ENCODE assay signal across 9 cellular contexts in the genomic region with DNA sequence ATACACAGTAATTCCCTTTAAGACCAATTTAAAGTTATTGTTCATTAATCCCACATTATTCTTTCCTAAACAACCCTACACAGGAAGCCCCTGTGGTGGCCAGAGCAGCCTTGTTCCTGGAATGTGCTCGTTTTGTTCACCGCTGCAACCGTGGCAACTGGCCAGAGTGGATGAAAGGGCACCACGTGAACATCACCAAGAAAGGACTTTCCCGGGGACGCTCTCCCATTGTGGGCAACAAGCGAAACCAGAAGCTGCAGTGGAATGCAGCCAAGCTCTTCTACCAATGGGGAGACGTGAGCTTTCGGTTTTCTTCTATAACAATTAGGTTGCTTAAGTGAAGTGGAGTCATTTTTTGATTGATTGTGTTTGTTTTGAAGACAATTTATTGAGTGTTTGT.
DNase-seq lines count a peak whose midpoint lies in the region; ATAC-seq and TF ChIP-seq lines count a peak whose summit lies in the region.
"Had no signal": no experiment of that assay in that cellular context is flagged by ENCODE, and none has a peak within 500 bp of the region (broad histone marks: within the 10 kb centered on the region; RNA-seq: fewer than 3 reads in every experiment).

No MANE protein-coding gene starts in this region.

- intact Hi-C loops in esophagus muscularis mucosa (cut with DNase I): no loop called here

- peak overlapping the region; percentile 16 for H3K4me2 ChIP-seq in neural progenitor cell

- peak overlapping the region; percentile 99 for H3K27ac Mint-ChIP-seq in neural progenitor cell

- WGBS in esophagus muscularis mucosa: 70% methylated on average over 9 of the region's 9 CpGs

- H3F3A ChIP-seq in neural progenitor cell (ENCODE audit: low read depth): peaks cover 16% of the 10 kb centered on the region

- H3K4me3 Mint-ChIP-seq in neural progenitor cell: peak overlapping the region; percentile 57

- TF ChIP-seq CTCF in epithelial cell of esophagus (IDR thresholded peaks at IDR 0.05; ENCODE audit: insufficient read depth, low read depth, low read length, missing control alignments) (no peak), neural progenitor cell (IDR thresholded peaks at IDR 0.05) (no peak), esophagus muscularis mucosa (IDR thresholded peaks at IDR 0.05) (no peak)

- H3K9me3 ChIP-seq in neural progenitor cell (ENCODE audit: low read depth) (no peaks in the 10 kb centered on the region), esophagus muscularis mucosa (no peaks in the 10 kb centered on the region)

- peak overlapping the region; percentile 87 for H3K27ac ChIP-seq in neural progenitor cell
- no peak overlapping the region for H3K27ac ChIP-seq in esophagus muscularis mucosa (replicated peaks in 1 of 4)

- H3K27me3 Mint-ChIP-seq in neural progenitor cell (ENCODE audit: insufficient read depth, low read depth): no peaks in the 10 kb centered on the region

- no peaks in the 10 kb centered on the region for H4K20me1 ChIP-seq in neural progenitor cell (ENCODE audit: low read depth)

- no peaks in the 10 kb centered on the region for H3K27me3 ChIP-seq in neural progenitor cell
- no peaks in the 10 kb centered on the region for H3K27me3 ChIP-seq in esophagus muscularis mucosa

- peaks cover 31% of the 10 kb centered on the region for H3K4me1 Mint-ChIP-seq in neural progenitor cell

- ATAC-seq in GM18868 (IDR thresholded peaks at IDR 0.05; ENCODE audit: unreplicated experiment): peak; percentile 75
- ATAC-seq in HG03097 (IDR thresholded peaks at IDR 0.05; ENCODE audit: low FRiP score, unreplicated experiment): no peak
- ATAC-seq in HG03442 (IDR thresholded peaks at IDR 0.05; ENCODE audit: unreplicated experiment): no peak

- peaks cover 9% of the 10 kb centered on the region for H3K9me3 Mint-ChIP-seq in neural progenitor cell

- H3K79me2 ChIP-seq in neural progenitor cell (ENCODE audit: low read depth): no peaks in the 10 kb centered on the region

- H3K4me1 ChIP-seq in neural progenitor cell (peaks cover 33% of the 10 kb centered on the region), esophagus muscularis mucosa (peaks cover 0 to 9% (median 3%) of the 10 kb centered on the region in 4 donors)

- no peak for TF ChIP-seq EP300 in esophagus muscularis mucosa (IDR thresholded peaks at IDR 0.05)

- H3K36me3 ChIP-seq in neural progenitor cell: no peaks in the 10 kb centered on the region
- H3K36me3 ChIP-seq in esophagus muscularis mucosa: no peaks in the 10 kb centered on the region

- DNase-seq in OCI-M1 (lab: John Stamatoyannopoulos, UW) (peak; percentile 90), epithelial cell of esophagus (ENCODE audit: low read depth) (peak; percentile 56), neural progenitor cell (ENCODE audit: low spot score) (peak; percentile 91), NCI-H128 (lab: John Stamatoyannopoulos, UW; ENCODE audit: unreplicated experiment) (no peak), esophagus muscularis mucosa (ENCODE audit: extremely low spot score) (no peak)
- DNase-seq: NCI-H2171 had no signal

- H3K4me3 ChIP-seq in epithelial cell of esophagus (ENCODE audit: low read length) (no peak overlapping the region), neural progenitor cell (no peak overlapping the region), esophagus muscularis mucosa (peak overlapping the region in 1 of 4 donors; percentile 8)

- H3K36me3 Mint-ChIP-seq in neural progenitor cell: peaks cover 6% of the 10 kb centered on the region

- H2AFZ ChIP-seq in neural progenitor cell (replicated peaks): peak overlapping the region; percentile 14

- no peak for TF ChIP-seq POLR2A in esophagus muscularis mucosa (IDR thresholded peaks at IDR 0.05; ENCODE audit: low read depth)

- no peak overlapping the region for H3K9ac ChIP-seq in neural progenitor cell

Comparison
In these comparisons a context has a peak if more than half of its experiments do, and no peak if none do; other contexts are left out.
1. DNase-seq: peak in OCI-M1 (single experiment), epithelial cell of esophagus (single experiment) and neural progenitor cell (single experiment); none in NCI-H128 (single experiment) and esophagus muscularis mucosa (single experiment).